8 cellular contexts compared by ENCODE assay signal in the genomic region with DNA sequence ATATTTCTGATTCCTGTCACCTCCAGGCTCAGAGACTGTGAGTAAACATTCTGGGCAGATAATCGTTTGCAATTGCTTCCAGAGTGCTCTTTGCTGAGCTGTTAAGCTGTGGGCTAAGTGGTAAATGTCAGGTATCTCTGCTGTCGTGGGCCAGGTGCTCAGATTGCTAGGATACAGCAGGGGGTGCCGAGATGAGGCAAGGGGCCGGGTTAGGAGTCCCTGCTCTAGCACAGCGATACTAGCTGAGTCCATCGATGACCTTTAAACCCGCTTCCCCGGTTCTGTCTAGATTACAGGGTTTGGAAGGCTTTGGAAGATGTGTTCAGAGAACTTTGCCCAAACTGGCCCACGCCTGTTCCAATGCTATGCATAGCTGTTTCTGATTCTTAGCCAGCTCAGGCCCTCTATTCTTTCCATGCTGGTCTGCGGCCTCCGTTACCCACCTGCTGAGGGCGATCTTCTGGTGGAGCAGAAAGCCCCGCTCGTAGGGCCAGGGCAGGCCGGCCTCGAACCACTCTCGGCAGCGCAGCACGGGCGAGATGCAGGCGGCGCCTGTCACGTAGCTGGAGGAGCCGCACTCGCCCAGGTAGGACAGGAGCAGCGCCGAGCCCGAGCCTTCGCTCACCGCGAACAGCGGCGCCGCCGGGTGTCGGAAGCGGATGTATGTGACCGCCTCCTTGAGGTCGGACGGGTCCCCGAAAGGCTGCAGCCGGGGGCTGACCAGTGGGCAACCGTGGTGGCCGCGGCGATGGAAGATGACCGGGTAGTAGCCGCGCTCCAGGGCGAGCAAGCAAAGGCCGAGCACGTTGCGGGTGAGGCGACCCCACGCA. TPM values are rescaled to one million over a fixed set of nuclear protein-coding genes. Genes with fewer than 3 reads are reported as not detected.
DNase-seq lines count a peak whose midpoint lies in the region; ATAC-seq, FAIRE-seq and TF ChIP-seq lines count a peak whose summit lies in the region.

No MANE protein-coding gene starts in this region.

- TF ChIP-seq POLR2A in ovary (IDR thresholded peaks at IDR 0.05): no peak

- intact Hi-C loops in ovary (cut with DNase I): no loop called here

- peak; percentile 9 for ATAC-seq in GM21737 (IDR thresholded peaks at IDR 0.05; ENCODE audit: unreplicated experiment)
- ATAC-seq in foreskin keratinocyte: no peak

- H3K9me3 Mint-ChIP-seq in activated T-cell treated with anti-CD3 and anti-CD28 coated beads, Interleukin-2, amount 50 U/mL, for 24 hours: no peaks in the 10 kb centered on the region

- H3K27me3 Mint-ChIP-seq in activated T-cell treated with anti-CD3 and anti-CD28 coated beads, Interleukin-2, amount 50 U/mL, for 24 hours: no peaks in the 10 kb centered on the region

- FAIRE-seq in frontal cortex (lab: Jason Lieb, UNC): no peak

- peak overlapping the region; percentile 88 for H3K4me3 Mint-ChIP-seq in activated T-cell treated with anti-CD3 and anti-CD28 coated beads, Interleukin-2, amount 50 U/mL, for 24 hours

- H3K36me3 Mint-ChIP-seq in activated T-cell treated with anti-CD3 and anti-CD28 coated beads, Interleukin-2, amount 50 U/mL, for 24 hours (ENCODE audit: low read depth): peaks cover 40% of the 10 kb centered on the region

- H3K4me1 Mint-ChIP-seq in activated T-cell treated with anti-CD3 and anti-CD28 coated beads, Interleukin-2, amount 50 U/mL, for 24 hours (ENCODE audit: low read depth): peaks cover 48% of the 10 kb centered on the region

- TF ChIP-seq EP300 in ovary (IDR thresholded peaks at IDR 0.05): no peak

- H3K9me3 ChIP-seq in ovary: no peaks in the 10 kb centered on the region

- peak; percentile 29 for TF ChIP-seq CTCF in foreskin keratinocyte (conservative IDR thresholded peaks at IDR 0.05)
- TF ChIP-seq CTCF in ovary (IDR thresholded peaks at IDR 0.05): no peak

- H3K27ac ChIP-seq in foreskin keratinocyte: no peak overlapping the region
- H3K27ac ChIP-seq in ovary: no peak overlapping the region

- H3K27me3 ChIP-seq in foreskin keratinocyte (no peaks in the 10 kb centered on the region), ovary (no peaks in the 10 kb centered on the region)

- WGBS in ovary, 3 donors: 33 to 55% (median 41%) methylated on average over 19 to 55 of the region's 55 CpGs

- H3K4me1 ChIP-seq in foreskin keratinocyte (peaks cover 8% of the 10 kb centered on the region), ovary (ENCODE audit: insufficient read depth) (peaks cover 6% of the 10 kb centered on the region)

- H3K4me3 ChIP-seq in ovary: peak overlapping the region; percentile 63

- peak overlapping the region; percentile 85 for H3K27ac Mint-ChIP-seq in activated T-cell treated with anti-CD3 and anti-CD28 coated beads, Interleukin-2, amount 50 U/mL, for 24 hours

- no peaks in the 10 kb centered on the region for H3K36me3 ChIP-seq in ovary

- DNase-seq in Ammon's horn (ENCODE audit: low spot score): peak; percentile 15
- peak; percentile 84 for DNase-seq in NCI-H510A treated with DMSO at 0.1 percent for 48 hours (lab: John Stamatoyannopoulos, UW)
- peak; percentile 75 for DNase-seq in activated T-cell treated with anti-CD3 and anti-CD28 coated beads, Interleukin-2, amount 50 U/mL, for 24 hours
- peak in 1 of 2 donors; percentile 35 for DNase-seq in foreskin keratinocyte
- DNase-seq in ovary: peak in 3 of 5 donors; percentile 11 to 44 (median 18)
- no peak for DNase-seq in cerebellar nuclear complex (lab: John Stamatoyannopoulos, UW)
- no peak for DNase-seq in frontal cortex (ENCODE audit: low spot score in 2 of 2)

RNA-seq across cellular contexts. Expression of a gene that starts 1.0 kb away (rescaled TPM):
- total RNA-seq in foreskin keratinocyte (7.5 and 8.9 TPM in 2 replicates), ovary (1 to 10 TPM; 4.2 to 7.6 (median 4.8) TPM), frontal cortex (0.41 TPM)
- polyA plus RNA-seq in foreskin keratinocyte (5.5 and 6.1 TPM in 2 replicates), ovary (1 to 10 TPM; 3.0 to 8.7 TPM)

RNA-seq across cellular contexts. Expression of a gene that starts 2.6 kb away (rescaled TPM):
- total RNA-seq in foreskin keratinocyte (35.1 and 38.5 TPM in 2 replicates), ovary (10 to 100 TPM; 30.4 to 49.5 (median 41.3) TPM), frontal cortex (4.9 TPM)
- polyA plus RNA-seq in foreskin keratinocyte (43.4 and 46.5 TPM in 2 replicates), ovary (10 to 100 TPM in 1 of 2 donors, 1 to 10 TPM in 1; 2.2 to 44.7 TPM)

RNA-seq across cellular contexts. Expression of a gene that starts 23.6 kb away (rescaled TPM):
- total RNA-seq in foreskin keratinocyte (49.9 and 57.6 TPM in 2 replicates), ovary (10 to 100 TPM; 18.0 to 51.8 (median 39.2) TPM), frontal cortex (30.6 TPM)
- polyA plus RNA-seq in foreskin keratinocyte (41.6 and 50.5 TPM in 2 replicates), ovary (10 to 100 TPM; 20.3 to 27.0 TPM)

RNA-seq across cellular contexts. Expression of a gene that starts 27.1 kb away (rescaled TPM):
- total RNA-seq in foreskin keratinocyte (9.2 and 11.7 TPM in 2 replicates), ovary (10 to 100 TPM; 10.5 to 23.4 (median 14.7) TPM), frontal cortex (19.6 TPM)
- polyA plus RNA-seq in foreskin keratinocyte (6.6 and 7.4 TPM in 2 replicates), ovary (10 to 100 TPM in 1 of 2 donors, 1 to 10 TPM in 1; 3.6 to 11.4 TPM)

RNA-seq across cellular contexts. Expression of a gene that starts 56.9 kb away (rescaled TPM):
- total RNA-seq in foreskin keratinocyte (23.0 and 37.6 TPM in 2 replicates), ovary (1 to 10 TPM; 1.2 to 9.0 (median 3.5) TPM), frontal cortex (0.82 TPM)
- polyA plus RNA-seq in foreskin keratinocyte (19.3 and 33.1 TPM in 2 replicates), ovary (1 to 10 TPM; 2.1 to 4.2 TPM)

Comparison
In these comparisons a context has a peak if more than half of its experiments do, and no peak if none do; other contexts are left out.
1. DNase-seq: peak in Ammon's horn (single experiment), NCI-H510A treated with DMSO at 0.1 percent for 48 hours (single experiment), activated T-cell treated with anti-CD3 and anti-CD28 coated beads, Interleukin-2, amount 50 U/mL, for 24 hours (single experiment) and ovary (3 of 5); none in cerebellar nuclear complex (0 of 2) and frontal cortex (0 of 2).